33 cellular contexts compared by ENCODE assay signal in the genomic region with DNA sequence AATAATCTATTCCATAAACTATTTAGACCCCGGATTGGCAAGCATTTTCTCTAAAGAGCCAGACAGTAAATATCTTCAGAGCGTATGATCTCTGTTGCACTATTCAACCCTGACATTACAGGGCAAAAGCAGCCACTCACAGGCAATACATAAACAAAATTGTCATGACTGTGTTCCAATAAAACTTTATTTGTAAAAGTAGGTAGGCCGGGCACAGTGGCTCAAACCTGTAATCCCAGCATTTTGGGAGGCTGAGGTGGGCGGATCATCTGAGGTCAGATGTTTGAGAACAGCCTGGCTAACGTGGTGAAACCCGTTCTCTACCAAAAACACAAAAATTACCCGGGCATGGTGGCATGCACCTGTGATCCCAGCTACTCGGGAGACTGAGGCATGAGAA.
"Had no signal": no experiment of that assay in that cellular context is flagged by ENCODE, and none has a peak within 500 bp of the region (broad histone marks: within the 10 kb centered on the region; RNA-seq: fewer than 3 reads in every experiment).

No MANE protein-coding gene starts in this region.

- H3K27ac ChIP-seq: adrenal gland, ascending aorta, body of pancreas, brain microvascular endothelial cell, breast epithelium, cardiac muscle cell had no signal

- H3K36me3 ChIP-seq: brain microvascular endothelial cell, breast epithelium had no signal

- H3K9me3 ChIP-seq: adrenal gland, ascending aorta, body of pancreas, breast epithelium had no signal

- FAIRE-seq: astrocyte, bronchial epithelial cell had no signal

- H3K4me3 ChIP-seq: adrenal gland, ascending aorta, body of pancreas, breast epithelium, cardiac muscle cell had no signal

- DNase-seq: activated effector memory CD4-positive, alpha-beta T cell treated with anti-CD3 and anti-CD28 coated beads, Interleukin-2, amount 50 U/mL, for 16 hours; activated effector memory CD4-positive, alpha-beta T cell treated with Interleukin-2 at 50 U/mL for 16 hours; activated gamma-delta T cell; activated gamma-delta T cell treated with Interleukin-2 at 50 U/mL for 16 hours; activated naive CD4-positive, alpha-beta T cell; activated naive CD4-positive, alpha-beta T cell treated with anti-CD3 and anti-CD28 coated beads for 36 hours; activated naive CD4-positive, alpha-beta T cell treated with anti-CD3 and anti-CD28 coated beads, Interleukin-2, amount 10 ng/mL, durations not matched to agents 7 days and 5 days; activated naive CD4-positive, alpha-beta T cell treated with anti-CD3 and anti-CD28 coated beads, Interleukin-2, amount 50 U/mL, for 16 hours; activated naive CD4-positive, alpha-beta T cell treated with Interleukin-2 at 50 U/mL for 16 hours; activated naive CD8-positive, alpha-beta T cell treated with anti-CD3 and anti-CD28 coated beads for 36 hours; activated naive CD8-positive, alpha-beta T cell treated with anti-CD3 and anti-CD28 coated beads, Interleukin-2, amount 10 ng/mL, durations not matched to agents 7 days and 5 days; activated naive CD8-positive, alpha-beta T cell treated with anti-CD3 and anti-CD28 coated beads, Interleukin-2, amount 50 U/mL, for 24 hours; activated T-cell treated with anti-CD3 and anti-CD28 coated beads, Interleukin-2, amount 50 U/mL, for 24 hours; activated T-cell treated with anti-CD3 and anti-CD28 coated beads, Interleukin-2, amount 50 U/mL, for 4 hours; activated T-cell treated with anti-CD3 and anti-CD28 coated beads, Interleukin-2, amount 50 U/mL, for 48 hours; activated T-cell treated with anti-CD3 and anti-CD28 coated beads, Interleukin-2, amount 50 U/mL, for 72 hours; adrenal gland; amniotic stem cell; amygdala; anterior cingulate cortex; aorta; body of pancreas; brain microvascular endothelial cell; caudate nucleus; central memory CD4-positive, alpha-beta T cell; cerebellar nuclear complex had no signal

- H3K27me3 ChIP-seq: adrenal gland, ascending aorta, body of pancreas, brain microvascular endothelial cell, breast epithelium, cardiac muscle cell had no signal

- ATAC-seq: activated naive CD4-positive, alpha-beta T cell treated with anti-CD3 and anti-CD28 coated beads, Interleukin-2, amount 50 U/mL, for 72 hours; activated naive CD8-positive, alpha-beta T cell treated with anti-CD3 and anti-CD28 coated beads, Interleukin-2, amount 50 U/mL, for 24 hours; activated T-cell treated with anti-CD3 and anti-CD28 coated beads, Interleukin-2, amount 50 U/mL, for 4 hours; activated T-cell treated with anti-CD3 and anti-CD28 coated beads, Interleukin-2, amount 50 U/mL, for 72 hours; activated T-helper 17 cell treated with anti-CD3 and anti-CD28 coated beads, Interleukin-2, amount 50 U/mL, for 72 hours; body of pancreas had no signal

- H3K4me1 ChIP-seq: adrenal gland, ascending aorta, body of pancreas, breast epithelium had no signal
